ENCODE assay signal across 9 cellular contexts in genomic region chr19:27876489-27876888, GRCh38.
"Had no signal": no experiment of that assay in that cellular context is flagged by ENCODE, and none has a peak within 500 bp of the region (broad histone marks: within the 10 kb centered on the region; RNA-seq: fewer than 3 reads in every experiment).

No MANE protein-coding gene starts in this region.

- H3K36me3 ChIP-seq: HAP-1 had no signal

- H3K9me3 ChIP-seq: HAP-1 had no signal

- H3K4me3 ChIP-seq: GM23248, GM23338, HAP-1 had no signal

- H3K4me1 Mint-ChIP-seq: GM23338, H9 had no signal

- ATAC-seq: GM23338, HCT116 had no signal

- H3K27ac Mint-ChIP-seq: GM23338, H9, HFFc6 had no signal

- H3K4me3 Mint-ChIP-seq: GM23338, H9, HFFc6 had no signal

- H3K4me1 ChIP-seq: HAP-1 had no signal

- DNase-seq: GM23248, GOT3, H7, H9, HCEC 1CT, HFFc6 had no signal

- H3K27ac ChIP-seq: GM23248 had no signal
